ENCODE assay signal across 8 cellular contexts in the genomic region with DNA sequence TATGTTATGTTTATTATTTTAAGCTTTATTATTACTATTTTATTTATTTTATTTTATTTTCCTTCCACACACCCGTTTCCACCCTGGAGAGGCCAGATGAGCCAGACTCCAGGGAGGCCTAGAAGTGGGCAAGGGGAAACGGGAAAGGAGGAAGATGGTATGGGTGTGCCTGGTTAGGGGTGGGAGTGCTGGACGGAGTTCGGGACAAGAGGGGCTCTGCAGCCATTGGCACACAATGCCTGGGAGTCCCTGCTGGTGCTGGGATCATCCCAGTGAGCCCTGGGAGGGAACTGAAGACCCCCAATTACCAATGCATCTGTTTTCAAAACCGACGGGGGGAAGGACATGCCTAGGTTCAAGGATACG. TPM values are rescaled to one million over a fixed set of nuclear protein-coding genes. Genes with fewer than 3 reads are reported as not detected.
A peak's percentile ranks its signal among the peaks of the same experiment; 100 is the strongest.
DNase-seq lines count a peak whose midpoint lies in the region; ATAC-seq and TF ChIP-seq lines count a peak whose summit lies in the region.

No MANE protein-coding gene starts in this region.

- H3K27me3 ChIP-seq in RWPE2 (ENCODE audit: insufficient read depth, poor library complexity, severe bottlenecking), result no peaks in the 10 kb centered on the region

- TF ChIP-seq CTCF in GM12865 (IDR thresholded peaks at IDR 0.05; ENCODE audit: insufficient read depth, low read depth, low read length, missing control alignments) (no peak), RWPE2 (IDR thresholded peaks at IDR 0.05; ENCODE audit: poor library complexity, severe bottlenecking) (no peak), fibroblast of mammary gland (conservative IDR thresholded peaks at IDR 0.05; ENCODE audit: control insufficient read depth, insufficient read depth, low read depth, low read length) (no peak)

- intact Hi-C loops in sciatic nerve (cut with DNase I), result no loop called here

- DNase-seq in GM12865 (ENCODE audit: low read depth), result no peak
- no peak for DNase-seq in RWPE2 (ENCODE audit: low spot score)
- DNase-seq in fibroblast of mammary gland (ENCODE audit: low read depth), result no peak
- no peak for DNase-seq in sciatic nerve (ENCODE audit: low spot score)
- DNase-seq in stimulated activated CD4-positive, alpha-beta T cell treated with anti-CD3 and anti-CD28 coated beads, Interleukin-4, amount 100 ng/mL, for 1 hour, result no peak

- ATAC-seq in RWPE2 (ENCODE audit: low read depth) (no peak), sciatic nerve (peak; percentile 3), GM19463 (IDR thresholded peaks at IDR 0.05; ENCODE audit: unreplicated experiment) (no peak), GM18858 (IDR thresholded peaks at IDR 0.05; ENCODE audit: unreplicated experiment) (no peak), GM19467 (IDR thresholded peaks at IDR 0.05; ENCODE audit: unreplicated experiment) (no peak)

- peak overlapping the region; percentile 79 for H3K4me3 ChIP-seq in GM12865 (ENCODE audit: low read depth, low read length)
- H3K4me3 ChIP-seq in RWPE2 (ENCODE audit: severe bottlenecking), result peak overlapping the region; percentile 54
- peak overlapping the region; percentile 51 for H3K4me3 ChIP-seq in fibroblast of mammary gland (ENCODE audit: control insufficient read depth, low read depth, low read length)

- no peaks in the 10 kb centered on the region for H3K36me3 ChIP-seq in RWPE2 (ENCODE audit: low read depth)

- H3K9me3 ChIP-seq in RWPE2 (ENCODE audit: severe bottlenecking), result no peaks in the 10 kb centered on the region

- peaks cover 9% of the 10 kb centered on the region for H3K4me1 ChIP-seq in RWPE2 (ENCODE audit: insufficient read depth, poor library complexity, severe bottlenecking)

- H3K27ac ChIP-seq in RWPE2 (ENCODE audit: poor library complexity, severe bottlenecking), result no peak overlapping the region

RNA-seq across cellular contexts. Expression of gene MX1, which starts 0.5 kb away (rescaled TPM):
- total RNA-seq in sciatic nerve, result 28.6 TPM
